Comparison of ENCODE assay signal across 20 cellular contexts in the genomic region with DNA sequence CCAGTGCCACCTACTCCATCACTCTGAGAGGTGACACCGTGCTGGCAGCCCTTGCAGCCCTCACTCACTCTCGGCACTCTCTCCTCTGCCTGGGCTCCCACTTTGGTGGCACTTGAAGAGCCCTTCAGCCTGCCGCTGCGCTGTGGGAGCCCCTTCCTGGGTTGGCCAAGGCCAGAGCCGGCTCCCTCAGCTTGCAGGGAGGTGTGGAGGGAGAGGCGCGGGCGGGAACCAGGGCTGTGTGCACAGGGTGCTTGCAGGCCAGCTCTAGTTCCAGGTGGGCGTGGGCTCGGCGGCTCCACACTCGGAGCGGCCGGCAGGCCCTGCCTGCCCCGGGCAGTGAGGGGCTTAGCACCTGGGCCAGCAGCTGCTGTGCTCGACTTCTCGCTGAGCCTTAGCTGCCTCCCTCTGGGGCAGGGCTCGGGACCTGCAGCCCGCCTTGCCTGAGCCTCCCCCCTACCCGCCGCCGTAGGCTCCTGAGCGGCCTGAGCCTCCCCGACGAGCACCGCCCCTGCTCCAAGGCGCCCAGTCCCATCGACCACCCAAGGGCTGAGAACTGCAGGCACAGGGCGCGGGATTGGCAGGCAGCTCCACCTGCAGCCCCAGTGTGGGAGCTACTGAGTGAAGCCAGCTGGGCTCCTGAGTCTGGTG.
"Had no signal": no experiment of that assay in that cellular context is flagged by ENCODE, and none has a peak within 500 bp of the region (broad histone marks: within the 10 kb centered on the region; RNA-seq: fewer than 3 reads in every experiment).

No MANE protein-coding gene starts in this region.

- H3K27ac ChIP-seq: colonic mucosa, hepatocyte, ovary, right atrium auricular region, sigmoid colon, skin epidermis, thoracic aorta had no signal

- H3K36me3 ChIP-seq: colonic mucosa, ovary, right atrium auricular region, sigmoid colon, thoracic aorta had no signal

- ATAC-seq: left colon; mucosa of descending colon; naive thymus-derived CD8-positive, alpha-beta T cell; stimulated activated naive B cell treated with anti-CD40 and anti-IgM and Interleukin-4, amounts not matched to agents 10 μg/mL and 1 μg/mL and 100 μg/mL, for 72 hours; stimulated activated naive CD8-positive, alpha-beta T cell treated with anti-CD3 and anti-CD28 coated beads, Interleukin-15, amount 100 ng/mL, for 72 hours had no signal

- H3K27ac Mint-ChIP-seq: naive thymus-derived CD8-positive, alpha-beta T cell; stimulated activated naive B cell treated with anti-CD40 and anti-IgM and Interleukin-4, amounts not matched to agents 10 μg/mL and 1 μg/mL and 100 μg/mL, for 72 hours; stimulated activated naive CD8-positive, alpha-beta T cell treated with anti-CD3 and anti-CD28 coated beads, Interleukin-15, amount 100 ng/mL, for 72 hours had no signal

- H3K27me3 ChIP-seq: colonic mucosa, hepatocyte, ovary, right atrium auricular region, sigmoid colon had no signal

- H3K27me3 Mint-ChIP-seq: stimulated activated naive CD8-positive, alpha-beta T cell treated with anti-CD3 and anti-CD28 coated beads, Interleukin-15, amount 100 ng/mL, for 72 hours had no signal

- DNase-seq: colonic mucosa; effector CD4-positive, alpha-beta T cell; foreskin melanocyte; head of caudate nucleus; left colon; mucosa of descending colon; naive thymus-derived CD8-positive, alpha-beta T cell; nucleus accumbens; ovary; sigmoid colon; stimulated activated CD4-positive, alpha-beta T cell treated with anti-CD3 and anti-CD28 coated beads, Interleukin-2, amount 100 ng/mL, for 24 hours; stimulated activated CD4-positive, alpha-beta T cell treated with anti-CD3 and anti-CD28 coated beads, Interleukin-4, amount 100 ng/mL, for 4 hours; stimulated activated naive B cell treated with anti-CD40 and anti-IgM and Interleukin-4, amounts not matched to agents 10 μg/mL and 1 μg/mL and 100 μg/mL, for 72 hours; stimulated activated naive CD8-positive, alpha-beta T cell treated with anti-CD3 and anti-CD28 coated beads, Interleukin-15, amount 100 ng/mL, for 72 hours; trophoblast cell had no signal

- H3K4me1 ChIP-seq: colonic mucosa, right atrium auricular region, sigmoid colon had no signal

- H3K9me3 ChIP-seq: colonic mucosa, mucosa of descending colon, ovary, right atrium auricular region, sigmoid colon, thoracic aorta had no signal

- H3K4me3 ChIP-seq: colonic mucosa, hepatocyte, mucosa of descending colon, ovary, right atrium auricular region, sigmoid colon, skin epidermis, thoracic aorta had no signal

- H3K4me3 Mint-ChIP-seq: naive thymus-derived CD8-positive, alpha-beta T cell; neural crest cell; stimulated activated naive B cell treated with anti-CD40 and anti-IgM and Interleukin-4, amounts not matched to agents 10 μg/mL and 1 μg/mL and 100 μg/mL, for 72 hours; stimulated activated naive CD8-positive, alpha-beta T cell treated with anti-CD3 and anti-CD28 coated beads, Interleukin-15, amount 100 ng/mL, for 72 hours had no signal

- H3K4me1 Mint-ChIP-seq: naive thymus-derived CD8-positive, alpha-beta T cell; stimulated activated naive B cell treated with anti-CD40 and anti-IgM and Interleukin-4, amounts not matched to agents 10 μg/mL and 1 μg/mL and 100 μg/mL, for 72 hours; stimulated activated naive CD8-positive, alpha-beta T cell treated with anti-CD3 and anti-CD28 coated beads, Interleukin-15, amount 100 ng/mL, for 72 hours had no signal

- H3K36me3 Mint-ChIP-seq: naive thymus-derived CD8-positive, alpha-beta T cell; stimulated activated naive B cell treated with anti-CD40 and anti-IgM and Interleukin-4, amounts not matched to agents 10 μg/mL and 1 μg/mL and 100 μg/mL, for 72 hours had no signal

- H3K9me3 Mint-ChIP-seq: naive thymus-derived CD8-positive, alpha-beta T cell; stimulated activated naive CD8-positive, alpha-beta T cell treated with anti-CD3 and anti-CD28 coated beads, Interleukin-15, amount 100 ng/mL, for 72 hours had no signal
